ENCODE assay signal across 31 cellular contexts in the genomic region with DNA sequence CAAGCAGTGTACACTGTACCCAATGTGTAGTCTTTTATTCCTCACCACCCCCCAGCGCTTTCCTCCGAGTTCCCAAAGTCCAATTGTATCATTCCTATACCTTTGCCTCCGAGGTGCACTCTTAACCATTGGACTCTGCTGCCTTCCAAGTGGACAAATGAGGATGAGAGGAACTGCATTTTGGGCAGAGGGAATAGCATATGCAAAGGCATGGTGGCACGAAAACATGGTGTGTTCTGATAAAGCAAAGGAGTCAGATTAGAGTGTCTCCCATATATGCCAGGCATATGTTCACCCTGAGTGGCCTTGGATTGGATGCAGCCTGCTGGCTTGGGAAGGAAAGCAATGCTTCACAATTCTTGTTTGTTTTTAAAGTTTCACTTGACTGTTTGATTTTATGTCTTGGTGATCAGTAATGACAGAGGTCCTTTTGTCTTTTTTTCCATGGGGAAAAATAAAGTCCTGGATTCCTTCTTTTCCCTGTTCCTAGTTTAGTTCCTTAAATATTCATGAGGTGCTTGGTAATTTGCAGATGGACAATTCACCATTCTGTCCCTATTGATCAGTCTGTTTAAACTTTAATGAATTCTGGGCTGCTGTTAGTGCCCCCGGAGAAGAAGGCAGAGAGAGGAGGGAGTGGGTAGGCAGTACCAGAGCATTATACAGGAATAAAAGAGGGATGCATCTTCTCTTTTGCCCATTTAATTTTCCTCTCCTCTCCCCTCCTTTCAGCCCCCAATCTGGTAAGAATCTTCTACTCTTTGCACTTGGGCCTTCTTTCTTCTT.
"Had no signal": no experiment of that assay in that cellular context is flagged by ENCODE, and none has a peak within 500 bp of the region (broad histone marks: within the 10 kb centered on the region; RNA-seq: fewer than 3 reads in every experiment).

No MANE protein-coding gene starts in this region.

- H3K4me3 ChIP-seq: colonic mucosa, gastroesophageal sphincter, heart right ventricle, left ventricle myocardium inferior, lower lobe of right lung, mucosa of descending colon, neural progenitor cell, smooth muscle cell, stomach, thyroid gland, vagina had no signal

- H3K4me3 Mint-ChIP-seq: dendritic cell treated with granulocyte-macrophage colony-stimulating factor and Interleukin-4, amounts not matched to agents 40 ng/mL and 50 ng/mL, for 4 days; endodermal cell; memory B cell; mesothelial cell of epicardium; naive thymus-derived CD4-positive, alpha-beta T cell; nephron; neural progenitor cell; stimulated activated effector memory CD8-positive, alpha-beta T cell treated with anti-CD3 and anti-CD28 coated beads, Interleukin-12 subunit alpha, Interleukin-12 subunit beta, amount 100 ng/mL, for 72 hours had no signal

- H3K27ac Mint-ChIP-seq: dendritic cell treated with granulocyte-macrophage colony-stimulating factor and Interleukin-4, amounts not matched to agents 40 ng/mL and 50 ng/mL, for 4 days; endodermal cell; memory B cell; mesothelial cell of epicardium; naive thymus-derived CD4-positive, alpha-beta T cell; neural progenitor cell; stimulated activated effector memory CD8-positive, alpha-beta T cell treated with anti-CD3 and anti-CD28 coated beads, Interleukin-12 subunit alpha, Interleukin-12 subunit beta, amount 100 ng/mL, for 72 hours had no signal

- H3K4me1 ChIP-seq: colonic mucosa had no signal

- H3K9me3 ChIP-seq: colonic mucosa, gastroesophageal sphincter, heart right ventricle, left ventricle myocardium inferior, lower lobe of right lung, mucosa of descending colon, stomach, thyroid gland, vagina had no signal

- H3K27me3 ChIP-seq: colonic mucosa, gastroesophageal sphincter, heart right ventricle, neural progenitor cell, stomach, thyroid gland, vagina had no signal

- H3K36me3 ChIP-seq: colonic mucosa, heart right ventricle, left ventricle myocardium inferior, lower lobe of right lung, neural progenitor cell, stomach, thyroid gland, vagina had no signal

- H3K27ac ChIP-seq: colonic mucosa, epithelial cell of prostate, gastroesophageal sphincter, heart right ventricle, left ventricle myocardium inferior, lower lobe of right lung, neural progenitor cell, stomach, thyroid gland, vagina had no signal

- H3K27me3 Mint-ChIP-seq: dendritic cell treated with granulocyte-macrophage colony-stimulating factor and Interleukin-4, amounts not matched to agents 40 ng/mL and 50 ng/mL, for 4 days; memory B cell; naive thymus-derived CD4-positive, alpha-beta T cell had no signal

- H3K9me3 Mint-ChIP-seq: neural progenitor cell had no signal

- DNase-seq: colonic mucosa; effector CD8-positive, alpha-beta T cell; endodermal cell; foreskin fibroblast; heart right ventricle; hippocampal formation; left cardiac atrium; left ventricle myocardium inferior; lower lobe of right lung; mucosa of descending colon; naive thymus-derived CD4-positive, alpha-beta T cell; nucleus accumbens; stimulated activated CD4-positive, alpha-beta T cell treated with anti-CD3 and anti-CD28 coated beads, Interleukin-12 subunit alpha, Interleukin-12 subunit beta, amount 100 ng/mL, for 4 hours; stimulated activated CD4-positive, alpha-beta T cell treated with anti-CD3 and anti-CD28 coated beads, Interleukin-1b, Interleukin-23, amount 100 ng/mL, for 48 hours; stimulated activated CD4-positive, alpha-beta T cell treated with anti-CD3 and anti-CD28 coated beads, Interleukin-4, amount 100 ng/mL, for 1 hour; stimulated activated naive CD4-positive, alpha-beta T cell treated with Interleukin-2 at 50 U/mL for 16 hours; stomach; thyroid gland; trophoblast cell had no signal

- ATAC-seq: esophagus mucosa; gastroesophageal sphincter; heart right ventricle; left cardiac atrium; lower lobe of right lung; mucosa of descending colon; naive thymus-derived CD4-positive, alpha-beta T cell; sciatic nerve; stimulated activated effector memory CD8-positive, alpha-beta T cell treated with anti-CD3 and anti-CD28 coated beads, Interleukin-12 subunit alpha, Interleukin-12 subunit beta, amount 100 ng/mL, for 72 hours had no signal

- H3K36me3 Mint-ChIP-seq: stimulated activated effector memory CD8-positive, alpha-beta T cell treated with anti-CD3 and anti-CD28 coated beads, Interleukin-12 subunit alpha, Interleukin-12 subunit beta, amount 100 ng/mL, for 72 hours had no signal
